ENCODE assay signal across 9 cellular contexts in genomic region chr11:17298302-17298701, GRCh38. TPM values are rescaled to one million over a fixed set of nuclear protein-coding genes. Genes with fewer than 3 reads are reported as not detected.
DNase-seq lines count a peak whose midpoint lies in the region; ATAC-seq and TF ChIP-seq lines count a peak whose summit lies in the region.
"Had no signal": no experiment of that assay in that cellular context is flagged by ENCODE, and none has a peak within 500 bp of the region (broad histone marks: within the 10 kb centered on the region; RNA-seq: fewer than 3 reads in every experiment).

No MANE protein-coding gene starts in this region.

- POLR2A ChIA-PET in CD8-positive, alpha-beta T cell (lab: Charles Lee), result interaction anchor here (0.6 to 1.2 kb wide), 3 partner anchors 12 to 32 kb away, joined by 3 to 5 read pairs (median 3); no protein-coding TSS in a partner anchor

- DNase-seq in CD8-positive, alpha-beta T cell, result peak in 1 of 7 experiments; percentile 37
- peak; percentile 73 to 83 for DNase-seq in activated T-cell treated with anti-CD3 and anti-CD28 coated beads, Interleukin-2, amount 50 U/mL, for 72 hours
- DNase-seq in endodermal cell, result no peak
- no peak for DNase-seq in NCI-H82 (lab: John Stamatoyannopoulos, UW)
- DNase-seq in erythroblast (lab: John Stamatoyannopoulos, UW), result no peak
- DNase-seq in SHP77 treated with DMSO at 0.1 percent for 48 hours (lab: John Stamatoyannopoulos, UW), result no peak

- H3K36me3 Mint-ChIP-seq in CD8-positive, alpha-beta T cell, result peaks cover 71% of the 10 kb centered on the region
- H3K36me3 Mint-ChIP-seq in activated T-cell treated with anti-CD3 and anti-CD28 coated beads, Interleukin-2, amount 50 U/mL, for 72 hours (ENCODE audit: insufficient read depth in 2 of 2), result peaks cover 5 to 9% of the 10 kb centered on the region in 2 donors
- H3K36me3 Mint-ChIP-seq in endodermal cell (ENCODE audit: low read depth), result peaks cover 23% of the 10 kb centered on the region

- H3K27ac ChIP-seq in CD8-positive, alpha-beta T cell (ENCODE audit: low read depth, low read length), result no peak overlapping the region
- no peak overlapping the region for H3K27ac ChIP-seq in endodermal cell (ENCODE audit: low read depth, low read length)
- H3K27ac ChIP-seq: BLaER1 had no signal

- H3K9ac ChIP-seq in endodermal cell (ENCODE audit: extremely low read depth, low read length, poor library complexity, severe bottlenecking), result no peak overlapping the region
- H3K9ac ChIP-seq: BLaER1 had no signal

- H3K27me3 ChIP-seq in CD8-positive, alpha-beta T cell (ENCODE audit: insufficient read depth, low read length), result no peaks in the 10 kb centered on the region
- H3K27me3 ChIP-seq in endodermal cell (ENCODE audit: control insufficient read depth, insufficient read depth, low read length, poor library complexity, severe bottlenecking), result no peaks in the 10 kb centered on the region
- H3K27me3 ChIP-seq: BLaER1 had no signal

- WGBS in endodermal cell (ENCODE audit: insufficient coverage in 1 of 2, insufficient read length in 1 of 2), 2 experiments, result 88 to 91% methylated on average over 4 to 5 of the region's 5 CpGs

- no peaks in the 10 kb centered on the region for H3K9me3 ChIP-seq in CD8-positive, alpha-beta T cell (ENCODE audit: low read length)
- H3K9me3 ChIP-seq in endodermal cell (ENCODE audit: control insufficient read depth, low read length), result no peaks in the 10 kb centered on the region
- H3K9me3 ChIP-seq: BLaER1 had no signal

- peaks cover 5% of the 10 kb centered on the region for H3K36me3 ChIP-seq in CD8-positive, alpha-beta T cell (ENCODE audit: insufficient read depth, low read length)
- H3K36me3 ChIP-seq in endodermal cell (ENCODE audit: control insufficient read depth, insufficient read depth, low read length), result peaks cover 14% of the 10 kb centered on the region

- ATAC-seq in CD8-positive, alpha-beta T cell, result peak; percentile 67
- peak; percentile 73 for ATAC-seq in GM19328 (IDR thresholded peaks at IDR 0.05; ENCODE audit: unreplicated experiment)
- peak; percentile 74 for ATAC-seq in HG03039 (IDR thresholded peaks at IDR 0.05; ENCODE audit: unreplicated experiment)
- ATAC-seq in activated T-cell treated with anti-CD3 and anti-CD28 coated beads, Interleukin-2, amount 50 U/mL, for 72 hours (replicated peaks in 1 of 2), result peak; percentile 83 to 90

- H3K4me1 ChIP-seq in CD8-positive, alpha-beta T cell (ENCODE audit: insufficient read depth, low read length), result peaks cover 11% of the 10 kb centered on the region
- no peaks in the 10 kb centered on the region for H3K4me1 ChIP-seq in endodermal cell (ENCODE audit: control insufficient read depth, insufficient read depth, low read length)
- H3K4me1 ChIP-seq: BLaER1 had no signal

- no peak for TF ChIP-seq CTCF in CD8-positive, alpha-beta T cell (IDR thresholded peaks at IDR 0.05)
- TF ChIP-seq CTCF in endodermal cell (conservative IDR thresholded peaks at IDR 0.05), result no peak

- CTCF ChIA-PET in CD8-positive, alpha-beta T cell (lab: Charles Lee), result interaction anchor here (1.1 to 1.2 kb wide), 2 partner anchors 55 to 69 kb away, joined by 3 to 6 read pairs; no protein-coding TSS in a partner anchor

- no peaks in the 10 kb centered on the region for H3K9me3 Mint-ChIP-seq in CD8-positive, alpha-beta T cell
- H3K9me3 Mint-ChIP-seq in activated T-cell treated with anti-CD3 and anti-CD28 coated beads, Interleukin-2, amount 50 U/mL, for 72 hours, result no peaks in the 10 kb centered on the region
- H3K9me3 Mint-ChIP-seq in endodermal cell, result no peaks in the 10 kb centered on the region

- peak overlapping the region; percentile 82 for H3K27ac Mint-ChIP-seq in CD8-positive, alpha-beta T cell
- peak overlapping the region; percentile 44 for H3K27ac Mint-ChIP-seq in activated T-cell treated with anti-CD3 and anti-CD28 coated beads, Interleukin-2, amount 50 U/mL, for 72 hours
- no peak overlapping the region for H3K27ac Mint-ChIP-seq in endodermal cell

- no peaks in the 10 kb centered on the region for H3K27me3 Mint-ChIP-seq in CD8-positive, alpha-beta T cell (ENCODE audit: low read depth)
- H3K27me3 Mint-ChIP-seq in activated T-cell treated with anti-CD3 and anti-CD28 coated beads, Interleukin-2, amount 50 U/mL, for 72 hours (ENCODE audit: low read depth), result no peaks in the 10 kb centered on the region
- no peaks in the 10 kb centered on the region for H3K27me3 Mint-ChIP-seq in endodermal cell (ENCODE audit: insufficient read depth)

- peaks cover 39% of the 10 kb centered on the region for H3K4me1 Mint-ChIP-seq in CD8-positive, alpha-beta T cell (ENCODE audit: low read depth)
- H3K4me1 Mint-ChIP-seq in activated T-cell treated with anti-CD3 and anti-CD28 coated beads, Interleukin-2, amount 50 U/mL, for 72 hours (ENCODE audit: low read depth), result peaks cover 59% of the 10 kb centered on the region
- peaks cover 4% of the 10 kb centered on the region for H3K4me1 Mint-ChIP-seq in endodermal cell

- no peak overlapping the region for H3K4me3 Mint-ChIP-seq in CD8-positive, alpha-beta T cell
- H3K4me3 Mint-ChIP-seq in activated T-cell treated with anti-CD3 and anti-CD28 coated beads, Interleukin-2, amount 50 U/mL, for 72 hours, result peak overlapping the region; percentile 15 to 39
- no peak overlapping the region for H3K4me3 Mint-ChIP-seq in endodermal cell

- intact Hi-C loops in CD8-positive, alpha-beta T cell (cut with DNase I, micrococcal nuclease), result loop anchor here (2.0 to 5.0 kb wide), 2 partner anchors 22 to 66 kb away; partner anchors contain the start of gene NUCB2 (in 1 of the 2)

- TF ChIP-seq POLR2A in erythroblast (IDR thresholded peaks at IDR 0.05; ENCODE audit: low read length), result no peak

- no peak overlapping the region for H3K4me3 ChIP-seq in CD8-positive, alpha-beta T cell (ENCODE audit: low read depth, low read length)
- H3K4me3 ChIP-seq in endodermal cell (ENCODE audit: low read length), result no peak overlapping the region
- H3K4me3 ChIP-seq: BLaER1 had no signal

RNA-seq across cellular contexts. Expression of gene NUCB2, which starts 21.8 kb away (rescaled TPM):
- total RNA-seq in CD8-positive, alpha-beta T cell, result 100 to 1,000 TPM; 105 TPM
- 10 to 100 TPM; 62.0 to 64.6 TPM for total RNA-seq in activated T-cell treated with anti-CD3 and anti-CD28 coated beads, Interleukin-2, amount 50 U/mL, for 72 hours
- total RNA-seq in endodermal cell, result 10 to 100 TPM; 52.4 to 64.6 TPM
- 45.4 TPM for polyA plus RNA-seq in endodermal cell (2013, experiment 1 of 2)
- polyA plus RNA-seq in endodermal cell (2013, experiment 2 of 2), result 50.5 TPM

RNA-seq across cellular contexts. Expression of gene NCR3LG1, which starts 53.3 kb away (rescaled TPM):
- total RNA-seq in CD8-positive, alpha-beta T cell, result 10 to 100 TPM; 11.2 TPM
- total RNA-seq in activated T-cell treated with anti-CD3 and anti-CD28 coated beads, Interleukin-2, amount 50 U/mL, for 72 hours, result 1 to 10 TPM; 1.3 to 1.5 TPM
- total RNA-seq in endodermal cell, result under 1 TPM; 0.31 to 0.62 TPM
- 3.0 TPM for polyA plus RNA-seq in endodermal cell (2013, experiment 1 of 2)
- 3.0 TPM for polyA plus RNA-seq in endodermal cell (2013, experiment 2 of 2)

Comparison
In these comparisons a context has a peak if more than half of its experiments do, and no peak if none do; other contexts are left out.
1. DNase-seq: peak in activated T-cell treated with anti-CD3 and anti-CD28 coated beads, Interleukin-2, amount 50 U/mL, for 72 hours (2 of 2); none in endodermal cell (single experiment), NCI-H82 (single experiment), erythroblast (0 of 2) and SHP77 treated with DMSO at 0.1 percent for 48 hours (single experiment).
2. H3K4me3 Mint-ChIP-seq: peak in activated T-cell treated with anti-CD3 and anti-CD28 coated beads, Interleukin-2, amount 50 U/mL, for 72 hours (2 of 2); none in CD8-positive, alpha-beta T cell (single experiment) and endodermal cell (single experiment).
3. RNA of gene NCR3LG1, which starts 53.3 kb away (total RNA-seq): 11.2 TPM in CD8-positive, alpha-beta T cell; 1.3 to 1.5 TPM in activated T-cell treated with anti-CD3 and anti-CD28 coated beads, Interleukin-2, amount 50 U/mL, for 72 hours and 0.31 to 0.62 TPM in endodermal cell; every median in the first group is over 4 times any median in the second.
4. Peak in every context shown above with its lines, with median percentiles within 50 percentile points of each other: ATAC-seq.